Comparison of ENCODE assay signal across 8 cellular contexts in the genomic region with DNA sequence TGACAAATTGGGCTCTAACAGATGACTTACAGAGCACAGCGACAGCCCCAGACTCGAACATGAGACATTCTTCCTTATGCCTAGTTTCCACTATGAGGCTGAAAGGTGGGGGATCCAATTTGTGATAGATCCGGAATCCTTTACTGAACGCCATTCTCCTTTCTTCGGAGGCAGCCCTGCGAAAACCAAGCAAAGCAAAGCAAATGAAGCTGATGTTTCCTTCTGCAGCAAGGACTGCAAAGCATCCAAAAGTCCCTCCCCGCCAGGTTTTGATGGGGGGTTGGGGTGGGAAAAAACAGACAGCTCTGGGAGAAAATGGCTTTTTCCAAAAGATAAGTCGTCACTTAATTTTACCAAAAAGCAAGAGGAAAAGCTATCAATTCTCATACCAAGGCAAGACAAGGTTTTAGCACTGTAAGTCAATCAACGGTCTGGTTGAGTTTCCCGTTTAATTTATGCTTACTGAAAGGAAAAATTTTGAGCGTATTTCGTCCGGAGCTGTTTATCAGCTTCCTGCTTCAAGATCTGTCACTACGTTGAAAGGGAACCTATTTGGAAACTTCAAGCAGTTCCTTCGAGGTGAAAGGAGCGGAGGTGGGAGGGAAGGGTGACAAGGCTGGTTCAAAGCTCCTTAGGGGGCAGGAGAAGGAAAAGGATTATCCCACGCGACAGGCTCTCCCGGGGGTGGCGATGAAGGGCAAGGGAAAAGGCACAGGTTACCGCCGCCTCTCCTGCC. TPM values are rescaled to one million over a fixed set of nuclear protein-coding genes. Genes with fewer than 3 reads are reported as not detected.
DNase-seq lines count a peak whose midpoint lies in the region; ATAC-seq, FAIRE-seq and TF ChIP-seq lines count a peak whose summit lies in the region.

No MANE protein-coding gene starts in this region.

- intact Hi-C loops in K562 (cut with micrococcal nuclease), result loop anchor here (5.0 kb wide), 2 partner anchors 40 to 45 kb away; a partner anchor contains a TSS
- intact Hi-C loops in sciatic nerve (cut with DNase I), result no loop called here

- 1% methylated on average over 22 of the region's 22 CpGs for WGBS in K562 (ENCODE audit: insufficient coverage, low coverage, missing lambda C conversion rate)

- ATAC-seq in HG02852 (IDR thresholded peaks at IDR 0.05; ENCODE audit: unreplicated experiment) (peak; percentile 4), K562 (peak; percentile 65), HG03432 (IDR thresholded peaks at IDR 0.05; ENCODE audit: unreplicated experiment) (no peak), sciatic nerve (no peak)

- peak overlapping the region; percentile 95 for H2AFZ ChIP-seq in K562 (ENCODE audit: low read depth, low read length)

- H3K9me1 ChIP-seq in K562 (ENCODE audit: control insufficient read depth, insufficient read depth, low read length), result no peaks in the 10 kb centered on the region

- no peak for TF ChIP-seq CTCF in K562 (IDR thresholded peaks at IDR 0.05 in 2 of 3, conservative IDR thresholded peaks at IDR 0.05 in 1 of 3; ENCODE audit: insufficient read depth in 2 of 3, low read depth in 1 of 3, low read length in 3 of 3)

- peak overlapping the region; percentile 98 for H3K4me2 ChIP-seq in K562 (ENCODE audit: insufficient read depth, low read length)

- TF ChIP-seq RAD21 in K562 (CRISPR knock-in tag; conservative IDR thresholded peaks at IDR 0.05 in 1 of 2, IDR thresholded peaks at IDR 0.05 in 1 of 2), result no peak; a peak in 2 of 4 replicates

- H3K4me3 ChIP-seq in K562 (peak overlapping the region; percentile 85), iPS-18a (ENCODE audit: low read length) (peak overlapping the region; percentile 74), skeletal muscle cell (ENCODE audit: low read depth, low read length) (peak overlapping the region; percentile 69)

- BruUV-seq in K562 (replicated peaks; lab: Mats Ljungman, UMichigan), result no TSS peak

- TF ChIP-seq EP300 in K562 (IDR thresholded peaks at IDR 0.05; ENCODE audit: low read length), result no peak

- H3K27me3 ChIP-seq in K562 (ENCODE audit: control insufficient read depth in 2 of 2, insufficient read depth in 2 of 2, low read length in 2 of 2), result no peaks in the 10 kb centered on the region
- H3K27me3 ChIP-seq in iPS-18a (ENCODE audit: control insufficient read depth, insufficient read depth, low read length), result peaks cover 3% of the 10 kb centered on the region

- peak; percentile 68 for FAIRE-seq in K562 (lab: Jason Lieb, UNC)

- DNase-seq in COLO829 (ENCODE audit: low spot score), result peak; percentile 8
- peak; percentile 37 for DNase-seq in RPMI8226
- DNase-seq in K562 (ENCODE audit: extremely low read depth in 1 of 4, low spot score in 3 of 4), result peak; percentile 66 to 77 (median 72)
- DNase-seq in skeletal muscle cell (ENCODE audit: low read depth), result no peak
- DNase-seq in sciatic nerve (ENCODE audit: low spot score), result no peak

- H3K4me1 ChIP-seq in K562 (replicated peaks in 1 of 2; ENCODE audit: control insufficient read depth in 2 of 2, insufficient read depth in 2 of 2, low read length in 2 of 2), result peaks cover 0 to 21% of the 10 kb centered on the region in 2 experiments; a peak in 2 of 5 replicates
- peaks cover 11% of the 10 kb centered on the region for H3K4me1 ChIP-seq in iPS-18a (ENCODE audit: control insufficient read depth, low read depth, low read length)

- in situ Hi-C loops in K562 (cut with MboI), result no loop called here

- no peaks in the 10 kb centered on the region for H3K9me3 ChIP-seq in K562 (replicated peaks; ENCODE audit: control insufficient read depth, insufficient read depth, low read depth, low read length)
- no peaks in the 10 kb centered on the region for H3K9me3 ChIP-seq in iPS-18a (ENCODE audit: control insufficient read depth, low read depth, low read length)

- H3K27ac ChIP-seq in K562 (ENCODE audit: extremely low read depth, low read depth, low read length), result peak overlapping the region; percentile 72
- no peak overlapping the region for H3K27ac ChIP-seq in iPS-18a (ENCODE audit: low read length)

- peaks cover 11% of the 10 kb centered on the region; the same call in 1 of the 3 replicates for H3K36me3 ChIP-seq in K562 (ENCODE audit: control insufficient read depth, insufficient read depth, low read length)
- no peaks in the 10 kb centered on the region for H3K36me3 ChIP-seq in iPS-18a (ENCODE audit: control insufficient read depth, low read depth, low read length)

- POLR2A ChIA-PET in K562 (lab: Yijun Ruan, JAX), result interaction anchor here (0.6 to 2.8 kb wide), 12 partner anchors 9 to 115 kb away, joined by 3 to 14 read pairs (median 4); a partner anchor contains a TSS

- CTCF ChIA-PET in K562 (lab: Yijun Ruan, JAX; ENCODE audit: low intra/inter-chr PET ratio), result no interaction called here

- no peaks in the 10 kb centered on the region for H4K20me1 ChIP-seq in K562 (replicated peaks; ENCODE audit: control insufficient read depth, insufficient read depth, low read length)

- H3K9ac ChIP-seq in K562 (ENCODE audit: insufficient read depth in 1 of 2, low read depth in 2 of 2, low read length in 2 of 2) (peak overlapping the region; percentile 79 to 95), iPS-18a (ENCODE audit: low read length) (peak overlapping the region; percentile 54)

- no peak for TF ChIP-seq POLR2A in K562 (conservative IDR thresholded peaks at IDR 0.05)

- peaks cover 18% of the 10 kb centered on the region for H3K79me2 ChIP-seq in K562 (ENCODE audit: control insufficient read depth, insufficient read depth, low read length)

TF ChIP-seq in K562, 482 proteins besides CTCF, POLR2A, EP300 and RAD21 (continues in another document):
- TF ChIP-seq, protein P1, sequence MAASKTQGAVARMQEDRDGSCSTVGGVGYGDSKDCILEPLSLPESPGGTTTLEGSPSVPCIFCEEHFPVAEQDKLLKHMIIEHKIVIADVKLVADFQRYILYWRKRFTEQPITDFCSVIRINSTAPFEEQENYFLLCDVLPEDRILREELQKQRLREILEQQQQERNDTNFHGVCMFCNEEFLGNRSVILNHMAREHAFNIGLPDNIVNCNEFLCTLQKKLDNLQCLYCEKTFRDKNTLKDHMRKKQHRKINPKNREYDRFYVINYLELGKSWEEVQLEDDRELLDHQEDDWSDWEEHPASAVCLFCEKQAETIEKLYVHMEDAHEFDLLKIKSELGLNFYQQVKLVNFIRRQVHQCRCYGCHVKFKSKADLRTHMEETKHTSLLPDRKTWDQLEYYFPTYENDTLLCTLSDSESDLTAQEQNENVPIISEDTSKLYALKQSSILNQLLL (CRISPR knock-in tag; IDR thresholded peaks at IDR 0.05; ENCODE audit: borderline replicate concordance), result no peak
- no peak for TF ChIP-seq TBL1XR1 (IDR thresholded peaks at IDR 0.05; ENCODE audit: low read length in 2 of 2)
- TF ChIP-seq KAT7 (CRISPR knock-in tag; IDR thresholded peaks at IDR 0.05; ENCODE audit: borderline replicate concordance), result 0 out of 2 replicates have a peak, but pooled peaks have one; percentile 43
- 0 out of 2 replicates have a peak, but pooled peaks have one; percentile 42 for TF ChIP-seq ZNF316 (IDR thresholded peaks at IDR 0.05)
- 0 out of 4 replicates have a peak, but pooled peaks have one; percentile 41 to 59 for TF ChIP-seq ARNT (IDR thresholded peaks at IDR 0.05)
- TF ChIP-seq KDM5B (IDR thresholded peaks at IDR 0.05; ENCODE audit: insufficient replicate concordance, low read depth, low read length), result peak; percentile 8
- no peak for TF ChIP-seq FOS (IDR thresholded peaks at IDR 0.05; ENCODE audit: extremely low read depth, insufficient read length)
- TF ChIP-seq SIN3A (IDR thresholded peaks at IDR 0.05; ENCODE audit: borderline replicate concordance in 2 of 2, control insufficient read depth in 1 of 2, low read depth in 2 of 2, low read length in 2 of 2), result peak in 1 of 2 experiments; percentile 32; a peak in 1 of 4 replicates
- TF ChIP-seq COPS2 (conservative IDR thresholded peaks at IDR 0.05), result no peak

RNA-seq across cellular contexts. Expression of a gene that starts 0.9 kb away (rescaled TPM):
- 17.4 and 48.9 TPM in 2 replicates for total RNA-seq in K562 (2011; cell fraction: chromatin; rRNA removed; ENCODE audit: low replicate concordance)
- total RNA-seq in K562 (2011; cell fraction: nucleolus; rRNA removed), result 5.7 and 7.5 TPM in 2 replicates
- 14.5 and 20.2 TPM in 2 replicates for total RNA-seq in K562 (2011; cell fraction: nucleoplasm; rRNA removed)
- 2.5 and 3.3 TPM in 2 replicates for total RNA-seq in K562 (2014; rRNA removed)
- 5.6 and 6.8 TPM in 2 replicates for total RNA-seq in K562 (2014; rRNA removed; fragmentation: Illumina TruSeq; extraction: Trizol)
- total RNA-seq in K562 (2015; rRNA removed; fragmentation: Illumina TruSeq; extraction: Trizol), result 4.2 TPM in 2 replicates
- 9.9 and 11.2 TPM in 2 replicates for total RNA-seq in K562 (2021)
- polyA plus RNA-seq in K562 (2011; rRNA removed), result 5.7 and 6.1 TPM in 2 replicates
- 3.9 and 4.4 TPM in 2 replicates for polyA plus RNA-seq in K562 (2011; cell fraction: cytosol; rRNA removed)
- polyA plus RNA-seq in K562 (2011; cell fraction: nucleus; rRNA removed), result 15.5 and 30.4 TPM in 2 replicates
- polyA plus RNA-seq in K562 (2012), result 6.1 and 7.1 TPM in 2 replicates
- 10.6 and 11.6 TPM in 2 replicates for polyA plus RNA-seq in K562 (2014; fragmentation: Illumina TruSeq; extraction: Trizol)
- 1 to 10 TPM; 2.4 to 2.6 TPM for polyA plus RNA-seq in K562 (2014; fragmentation: Nextera tagmentation; extraction: Ambion mirVana)
- polyA plus RNA-seq in K562 (2014; rRNA removed), result 4.0 and 5.8 TPM in 2 replicates
- polyA minus RNA-seq in K562 (2011; rRNA and poly(A)+ RNA removed), result 19.5 and 21.7 TPM in 2 replicates
- polyA minus RNA-seq in K562 (2011; cell fraction: cytosol; rRNA and poly(A)+ RNA removed), result 5.2 and 5.6 TPM in 2 replicates
- polyA minus RNA-seq in K562 (2011; cell fraction: nucleus; rRNA and poly(A)+ RNA removed), result 12.1 and 15.7 TPM in 2 replicates
- total RNA-seq in sciatic nerve, result 25.2 TPM

RNA-seq across cellular contexts. Expression of a gene that starts 44.6 kb away (rescaled TPM):
- 56.8 and 279 TPM in 2 replicates for total RNA-seq in K562 (2011; cell fraction: chromatin; rRNA removed; ENCODE audit: low replicate concordance)
- total RNA-seq in K562 (2011; cell fraction: nucleolus; rRNA removed), result 27.0 and 48.0 TPM in 2 replicates
- total RNA-seq in K562 (2011; cell fraction: nucleoplasm; rRNA removed), result 80.9 and 120 TPM in 2 replicates
- total RNA-seq in K562 (2014; rRNA removed) (49.3 and 56.3 TPM in 2 replicates), K562 (2014; rRNA removed; fragmentation: Illumina TruSeq; extraction: Trizol) (67.9 and 76.8 TPM in 2 replicates), K562 (2015; rRNA removed; fragmentation: Illumina TruSeq; extraction: Trizol) (65.2 and 73.7 TPM in 2 replicates), K562 (2021) (52.6 and 58.7 TPM in 2 replicates), sciatic nerve (54.1 TPM)
- polyA plus RNA-seq in K562 (2011; rRNA removed) (59.6 and 72.0 TPM in 2 replicates), K562 (2014; fragmentation: Illumina TruSeq; extraction: Trizol) (45.1 and 50.3 TPM in 2 replicates), K562 (2014; fragmentation: Nextera tagmentation; extraction: Ambion mirVana) (10 to 100 TPM; 16.4 to 17.4 TPM), K562 (2014; rRNA removed) (48.7 and 53.8 TPM in 2 replicates)
- polyA plus RNA-seq in K562 (2011; cell fraction: cytosol; rRNA removed), result 5.9 and 12.1 TPM in 2 replicates
- 192 and 235 TPM in 2 replicates for polyA plus RNA-seq in K562 (2011; cell fraction: nucleus; rRNA removed)
- 28.0 and 41.4 TPM in 2 replicates for polyA plus RNA-seq in K562 (2012)
- 70.0 and 79.9 TPM in 2 replicates for polyA minus RNA-seq in K562 (2011; rRNA and poly(A)+ RNA removed)
- 16.4 and 23.8 TPM in 2 replicates for polyA minus RNA-seq in K562 (2011; cell fraction: cytosol; rRNA and poly(A)+ RNA removed)
- polyA minus RNA-seq in K562 (2011; cell fraction: nucleus; rRNA and poly(A)+ RNA removed), result 102 and 171 TPM in 2 replicates

Comparison
In these comparisons a context has a peak if more than half of its experiments do, and no peak if none do; other contexts are left out.
1. DNase-seq: peak in COLO829 (single experiment), RPMI8226 (single experiment) and K562 (4 of 4); none in skeletal muscle cell (single experiment) and sciatic nerve (single experiment).
2. ATAC-seq: peak in HG02852 (single experiment) and K562 (single experiment); none in HG03432 (single experiment) and sciatic nerve (single experiment).
3. Peak in every context shown above with its lines, with median percentiles within 50 percentile points of each other: H3K4me3 ChIP-seq.